In genomic region chr11:80593981-80594380, GRCh38 we compare ENCODE assay signal across 10 cellular contexts.
DNase-seq lines count a peak whose midpoint lies in the region; ATAC-seq and TF ChIP-seq lines count a peak whose summit lies in the region.
"Had no signal": no experiment of that assay in that cellular context is flagged by ENCODE, and none has a peak within 500 bp of the region (broad histone marks: within the 10 kb centered on the region; RNA-seq: fewer than 3 reads in every experiment).

No MANE protein-coding gene starts in this region.

- H3K27me3 Mint-ChIP-seq in CD4-positive, alpha-beta T cell = no peaks in the 10 kb centered on the region
- H3K27me3 Mint-ChIP-seq in T-cell = no peaks in the 10 kb centered on the region

- TF ChIP-seq CTCF in mucosa of descending colon (IDR thresholded peaks at IDR 0.05) = no peak
- no peak for TF ChIP-seq CTCF in CD4-positive, alpha-beta T cell (IDR thresholded peaks at IDR 0.05)

- peaks cover 9% of the 10 kb centered on the region for H3K4me1 ChIP-seq in mucosa of descending colon (ENCODE audit: low read depth)

- no peak overlapping the region for H3K4me3 Mint-ChIP-seq in CD4-positive, alpha-beta T cell
- no peak overlapping the region for H3K4me3 Mint-ChIP-seq in T-cell

- POLR2A ChIA-PET in CD4-positive, alpha-beta T cell (lab: Charles Lee) = no interaction called here
- POLR2A ChIA-PET in T-cell (lab: Charles Lee) = no interaction called here

- no peaks in the 10 kb centered on the region for H3K27me3 ChIP-seq in CD4-positive, alpha-beta T cell (ENCODE audit: control insufficient read depth, insufficient read depth, low read length)

- H3K27ac ChIP-seq in CD4-positive, alpha-beta T cell (ENCODE audit: low read depth, low read length) = no peak overlapping the region
- H3K27ac ChIP-seq: thoracic aorta had no signal

- CTCF ChIA-PET in CD4-positive, alpha-beta T cell (lab: Charles Lee) = no interaction called here
- CTCF ChIA-PET in T-cell (lab: Charles Lee) = no interaction called here

- no peak overlapping the region for H3K4me3 ChIP-seq in mucosa of descending colon
- H3K4me3 ChIP-seq: thoracic aorta had no signal

- H3K9me3 ChIP-seq in mucosa of descending colon = no peaks in the 10 kb centered on the region
- no peaks in the 10 kb centered on the region for H3K9me3 ChIP-seq in CD4-positive, alpha-beta T cell (ENCODE audit: control insufficient read depth, low read length)
- H3K9me3 ChIP-seq: thoracic aorta had no signal

- ATAC-seq in mucosa of descending colon (peak; percentile 99), T-cell (replicated peaks in 1 of 4) (no peak)
- ATAC-seq in CD4-positive, alpha-beta T cell (ENCODE audit: poor library complexity) = no peak

- DNase-seq in DMS153 treated with DMSO at 0.1 percent for 48 hours (lab: John Stamatoyannopoulos, UW; ENCODE audit: unreplicated experiment) (peak; percentile 9), NOMO-1 treated with DMSO at 0.1 percent for 48 hours (lab: John Stamatoyannopoulos, UW; ENCODE audit: unreplicated experiment) (peak; percentile 72), dermis blood vessel endothelial cell (peak; percentile 39), mucosa of descending colon (peak in 1 of 3 donors; percentile 58), NCI-H1092 treated with DMSO at 0.1 percent for 48 hours (lab: John Stamatoyannopoulos, UW) (no peak), T-cell (no peak)
- no peak for DNase-seq in CD4-positive, alpha-beta T cell
- DNase-seq in stimulated activated CD4-positive, alpha-beta T cell treated with anti-CD3 and anti-CD28 coated beads, Interleukin-4, amount 100 ng/mL, for 1 hour = no peak
- DNase-seq: cerebellar nuclear complex had no signal

- peaks cover 2% of the 10 kb centered on the region for H3K9me3 Mint-ChIP-seq in CD4-positive, alpha-beta T cell
- peaks cover 14 to 20% (median 17%) of the 10 kb centered on the region in 3 donors for H3K9me3 Mint-ChIP-seq in T-cell

- H3K4me1 Mint-ChIP-seq in CD4-positive, alpha-beta T cell (ENCODE audit: low read depth) = no peaks in the 10 kb centered on the region
- no peaks in the 10 kb centered on the region for H3K4me1 Mint-ChIP-seq in T-cell

- intact Hi-C loops in mucosa of descending colon (cut with DNase I, micrococcal nuclease) = no loop called here
- intact Hi-C loops in CD4-positive, alpha-beta T cell (cut with DNase I, micrococcal nuclease) = no loop called here

- no peak overlapping the region for H3K27ac Mint-ChIP-seq in CD4-positive, alpha-beta T cell
- no peak overlapping the region for H3K27ac Mint-ChIP-seq in T-cell

- H3K36me3 ChIP-seq in mucosa of descending colon (ENCODE audit: low read depth) = no peaks in the 10 kb centered on the region
- H3K36me3 ChIP-seq: thoracic aorta had no signal

- H3K36me3 Mint-ChIP-seq in CD4-positive, alpha-beta T cell (ENCODE audit: low read depth) = no peaks in the 10 kb centered on the region
- H3K36me3 Mint-ChIP-seq in T-cell = no peaks in the 10 kb centered on the region

Comparison
In these comparisons a context has a peak if more than half of its experiments do, and no peak if none do; other contexts are left out.
1. DNase-seq: peak in DMS153 treated with DMSO at 0.1 percent for 48 hours (single experiment), NOMO-1 treated with DMSO at 0.1 percent for 48 hours (single experiment) and dermis blood vessel endothelial cell (single experiment); none in CD4-positive, alpha-beta T cell (0 of 10), NCI-H1092 treated with DMSO at 0.1 percent for 48 hours (single experiment), T-cell (0 of 34) and stimulated activated CD4-positive, alpha-beta T cell treated with anti-CD3 and anti-CD28 coated beads, Interleukin-4, amount 100 ng/mL, for 1 hour (single experiment).